In the genomic region with DNA sequence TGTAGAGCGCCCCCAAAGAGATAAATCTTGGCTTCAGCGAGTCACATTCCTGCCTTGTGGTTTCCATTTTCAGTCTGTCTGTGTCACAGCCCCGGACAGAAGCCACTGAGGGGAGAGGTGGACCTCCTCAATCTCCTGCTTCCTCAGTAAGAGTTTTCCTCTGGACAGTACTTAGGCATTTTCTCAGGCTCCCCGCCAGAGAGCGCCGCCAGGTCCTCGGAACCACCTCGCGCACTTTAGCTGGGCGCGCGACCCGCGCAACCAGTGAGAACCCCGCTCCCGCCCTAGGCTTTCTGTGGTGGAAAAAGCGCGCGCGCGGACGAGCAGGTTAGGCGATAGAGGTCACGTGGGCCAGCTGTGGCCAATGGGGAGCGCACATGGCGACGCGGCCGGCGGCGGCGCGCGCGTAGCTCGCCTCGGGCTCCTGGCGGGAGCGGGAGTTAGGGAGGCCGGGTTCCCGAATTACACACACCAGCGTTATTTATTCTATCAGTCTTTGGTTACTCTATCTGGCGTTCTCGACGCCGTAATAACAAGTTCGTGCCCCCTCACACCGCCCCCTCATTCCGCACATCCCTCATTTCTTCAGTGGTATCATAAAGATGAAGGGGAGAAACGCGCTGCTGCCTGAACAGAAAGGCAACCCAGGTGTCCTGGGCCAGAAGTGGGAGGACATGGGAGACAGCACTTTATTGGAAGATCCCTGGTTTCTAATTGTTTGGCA, we compare ENCODE assay signal across 1 cellular context.
TF ChIP-seq lines count a peak whose summit lies in the region.

No MANE protein-coding gene starts in this region.

TF ChIP-seq in WTC11, 78 proteins besides CTCF, POLR2A, EP300 and RAD21 (continued from another document):
- TF ChIP-seq, protein P1, sequence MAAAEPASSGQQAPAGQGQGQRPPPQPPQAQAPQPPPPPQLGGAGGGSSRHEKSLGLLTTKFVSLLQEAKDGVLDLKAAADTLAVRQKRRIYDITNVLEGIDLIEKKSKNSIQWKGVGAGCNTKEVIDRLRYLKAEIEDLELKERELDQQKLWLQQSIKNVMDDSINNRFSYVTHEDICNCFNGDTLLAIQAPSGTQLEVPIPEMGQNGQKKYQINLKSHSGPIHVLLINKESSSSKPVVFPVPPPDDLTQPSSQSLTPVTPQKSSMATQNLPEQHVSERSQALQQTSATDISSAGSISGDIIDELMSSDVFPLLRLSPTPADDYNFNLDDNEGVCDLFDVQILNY (CRISPR knock-in tag; IDR thresholded peaks at IDR 0.05) = peak; percentile 98
- TF ChIP-seq ETV6 (CRISPR knock-in tag; IDR thresholded peaks at IDR 0.05) (peak; percentile 87), ZBTB21 (CRISPR knock-in tag; IDR thresholded peaks at IDR 0.05; ENCODE audit: borderline replicate concordance) (no peak), ZNF232 (CRISPR knock-in tag; IDR thresholded peaks at IDR 0.05) (0 out of 2 replicates have a peak, but pooled peaks have one; percentile 60), ZNF121 (CRISPR knock-in tag; IDR thresholded peaks at IDR 0.05) (no peak), FOXP1 (CRISPR knock-in tag; IDR thresholded peaks at IDR 0.05; ENCODE audit: borderline replicate concordance) (peak; percentile 65; the same call in 1 of the 2 replicates), TEAD1 (CRISPR knock-in tag; IDR thresholded peaks at IDR 0.05) (0 out of 2 replicates have a peak, but pooled peaks have one; percentile 48), CREM (CRISPR knock-in tag; IDR thresholded peaks at IDR 0.05) (peak; percentile 49; the same call in 1 of the 2 replicates), FOXK1 (CRISPR knock-in tag; IDR thresholded peaks at IDR 0.05) (peak; percentile 22; the same call in 1 of the 2 replicates)
- TF ChIP-seq, protein P2, sequence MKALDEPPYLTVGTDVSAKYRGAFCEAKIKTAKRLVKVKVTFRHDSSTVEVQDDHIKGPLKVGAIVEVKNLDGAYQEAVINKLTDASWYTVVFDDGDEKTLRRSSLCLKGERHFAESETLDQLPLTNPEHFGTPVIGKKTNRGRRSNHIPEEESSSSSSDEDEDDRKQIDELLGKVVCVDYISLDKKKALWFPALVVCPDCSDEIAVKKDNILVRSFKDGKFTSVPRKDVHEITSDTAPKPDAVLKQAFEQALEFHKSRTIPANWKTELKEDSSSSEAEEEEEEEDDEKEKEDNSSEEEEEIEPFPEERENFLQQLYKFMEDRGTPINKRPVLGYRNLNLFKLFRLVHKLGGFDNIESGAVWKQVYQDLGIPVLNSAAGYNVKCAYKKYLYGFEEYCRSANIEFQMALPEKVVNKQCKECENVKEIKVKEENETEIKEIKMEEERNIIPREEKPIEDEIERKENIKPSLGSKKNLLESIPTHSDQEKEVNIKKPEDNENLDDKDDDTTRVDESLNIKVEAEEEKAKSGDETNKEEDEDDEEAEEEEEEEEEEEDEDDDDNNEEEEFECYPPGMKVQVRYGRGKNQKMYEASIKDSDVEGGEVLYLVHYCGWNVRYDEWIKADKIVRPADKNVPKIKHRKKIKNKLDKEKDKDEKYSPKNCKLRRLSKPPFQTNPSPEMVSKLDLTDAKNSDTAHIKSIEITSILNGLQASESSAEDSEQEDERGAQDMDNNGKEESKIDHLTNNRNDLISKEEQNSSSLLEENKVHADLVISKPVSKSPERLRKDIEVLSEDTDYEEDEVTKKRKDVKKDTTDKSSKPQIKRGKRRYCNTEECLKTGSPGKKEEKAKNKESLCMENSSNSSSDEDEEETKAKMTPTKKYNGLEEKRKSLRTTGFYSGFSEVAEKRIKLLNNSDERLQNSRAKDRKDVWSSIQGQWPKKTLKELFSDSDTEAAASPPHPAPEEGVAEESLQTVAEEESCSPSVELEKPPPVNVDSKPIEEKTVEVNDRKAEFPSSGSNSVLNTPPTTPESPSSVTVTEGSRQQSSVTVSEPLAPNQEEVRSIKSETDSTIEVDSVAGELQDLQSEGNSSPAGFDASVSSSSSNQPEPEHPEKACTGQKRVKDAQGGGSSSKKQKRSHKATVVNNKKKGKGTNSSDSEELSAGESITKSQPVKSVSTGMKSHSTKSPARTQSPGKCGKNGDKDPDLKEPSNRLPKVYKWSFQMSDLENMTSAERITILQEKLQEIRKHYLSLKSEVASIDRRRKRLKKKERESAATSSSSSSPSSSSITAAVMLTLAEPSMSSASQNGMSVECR (CRISPR knock-in tag; IDR thresholded peaks at IDR 0.05; ENCODE audit: borderline replicate concordance) = 0 out of 2 replicates have a peak, but pooled peaks have one; percentile 39
- TF ChIP-seq, protein P3, sequence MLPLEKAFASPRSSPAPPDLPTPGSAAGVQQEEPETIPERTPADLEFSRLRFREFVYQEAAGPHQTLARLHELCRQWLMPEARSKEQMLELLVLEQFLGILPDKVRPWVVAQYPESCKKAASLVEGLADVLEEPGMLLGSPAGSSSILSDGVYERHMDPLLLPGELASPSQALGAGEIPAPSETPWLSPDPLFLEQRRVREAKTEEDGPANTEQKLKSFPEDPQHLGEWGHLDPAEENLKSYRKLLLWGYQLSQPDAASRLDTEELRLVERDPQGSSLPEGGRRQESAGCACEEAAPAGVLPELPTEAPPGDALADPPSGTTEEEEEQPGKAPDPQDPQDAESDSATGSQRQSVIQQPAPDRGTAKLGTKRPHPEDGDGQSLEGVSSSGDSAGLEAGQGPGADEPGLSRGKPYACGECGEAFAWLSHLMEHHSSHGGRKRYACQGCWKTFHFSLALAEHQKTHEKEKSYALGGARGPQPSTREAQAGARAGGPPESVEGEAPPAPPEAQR (CRISPR knock-in tag; IDR thresholded peaks at IDR 0.05) = no peak
- TF ChIP-seq, protein P4, sequence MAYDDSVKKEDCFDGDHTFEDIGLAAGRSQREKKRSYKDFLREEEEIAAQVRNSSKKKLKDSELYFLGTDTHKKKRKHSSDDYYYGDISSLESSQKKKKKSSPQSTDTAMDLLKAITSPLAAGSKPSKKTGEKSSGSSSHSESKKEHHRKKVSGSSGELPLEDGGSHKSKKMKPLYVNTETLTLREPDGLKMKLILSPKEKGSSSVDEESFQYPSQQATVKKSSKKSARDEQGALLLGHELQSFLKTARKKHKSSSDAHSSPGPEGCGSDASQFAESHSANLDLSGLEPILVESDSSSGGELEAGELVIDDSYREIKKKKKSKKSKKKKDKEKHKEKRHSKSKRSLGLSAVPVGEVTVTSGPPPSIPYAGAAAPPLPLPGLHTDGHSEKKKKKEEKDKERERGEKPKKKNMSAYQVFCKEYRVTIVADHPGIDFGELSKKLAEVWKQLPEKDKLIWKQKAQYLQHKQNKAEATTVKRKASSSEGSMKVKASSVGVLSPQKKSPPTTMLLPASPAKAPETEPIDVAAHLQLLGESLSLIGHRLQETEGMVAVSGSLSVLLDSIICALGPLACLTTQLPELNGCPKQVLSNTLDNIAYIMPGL (CRISPR knock-in tag; IDR thresholded peaks at IDR 0.05) = no peak
TF ChIP-seq in WTC11: peak in this region for 19.
